In genomic region chr9:92838411-92838810, GRCh38 we compare ENCODE assay signal across 4 cellular contexts. TPM values are rescaled to one million over a fixed set of nuclear protein-coding genes. Genes with fewer than 3 reads are reported as not detected.
DNase-seq lines count a peak whose midpoint lies in the region; ATAC-seq, FAIRE-seq and TF ChIP-seq lines count a peak whose summit lies in the region.
"Not testable (repeated sequence)": the region's sequence is repeated elsewhere in the genome, so short reads cannot be mapped to it uniquely, and the experiment has no call there.

No MANE protein-coding gene starts in this region.

- not testable (repeated sequence) for H4K20me1 ChIP-seq in K562 (replicated peaks; ENCODE audit: control insufficient read depth, insufficient read depth, low read length)

- H3K9ac ChIP-seq in K562 (ENCODE audit: insufficient read depth in 1 of 2, low read depth in 2 of 2, low read length in 2 of 2) = not testable (repeated sequence)

- not testable (repeated sequence) for H3K79me2 ChIP-seq in K562 (ENCODE audit: control insufficient read depth, insufficient read depth, low read length)

- not testable (repeated sequence) for FAIRE-seq in K562 (lab: Jason Lieb, UNC)

- DNase-seq in K562 (ENCODE audit: extremely low read depth in 1 of 4, low spot score in 3 of 4); endothelial cell (ENCODE audit: low spot score): not testable (repeated sequence)

- H3K27me3 ChIP-seq in K562 (ENCODE audit: control insufficient read depth in 2 of 2, insufficient read depth in 2 of 2, low read length in 2 of 2) = not testable (repeated sequence)

- intact Hi-C loops in K562 (cut with micrococcal nuclease) = not testable (repeated sequence)

- H3K4me2 ChIP-seq in K562 (ENCODE audit: insufficient read depth, low read length) = not testable (repeated sequence)

- not testable (repeated sequence) for H2AFZ ChIP-seq in K562 (ENCODE audit: low read depth, low read length)

- peaks cover 29% of the 10 kb centered on the region for H3K9me3 Mint-ChIP-seq in endothelial cell (ENCODE audit: unreplicated experiment)

- TF ChIP-seq RAD21 in K562 (CRISPR knock-in tag; conservative IDR thresholded peaks at IDR 0.05 in 1 of 2, IDR thresholded peaks at IDR 0.05 in 1 of 2) = not testable (repeated sequence)

- H3K36me3 ChIP-seq in HEK293 (ENCODE audit: control insufficient read depth in 2 of 2, insufficient read depth in 1 of 2, low read length in 2 of 2) = peaks cover 0 to 23% of the 10 kb centered on the region in 2 experiments; a peak in 2 of 3 replicates
- H3K36me3 ChIP-seq in K562 (ENCODE audit: control insufficient read depth, insufficient read depth, low read length) = not testable (repeated sequence)

- H3K4me3 Mint-ChIP-seq in endothelial cell (ENCODE audit: unreplicated experiment) = peak overlapping the region; percentile 79

- TF ChIP-seq EP300 in K562 (IDR thresholded peaks at IDR 0.05; ENCODE audit: low read length) = not testable (repeated sequence)

- H3K4me1 Mint-ChIP-seq in endothelial cell (ENCODE audit: unreplicated experiment) = not testable (repeated sequence)

- TF ChIP-seq POLR2A in K562 (conservative IDR thresholded peaks at IDR 0.05) = not testable (repeated sequence)

- not testable (repeated sequence) for H3K27me3 Mint-ChIP-seq in endothelial cell (ENCODE audit: unreplicated experiment)

- H3K9me1 ChIP-seq in K562 (ENCODE audit: control insufficient read depth, insufficient read depth, low read length) = not testable (repeated sequence)

- H3K27ac ChIP-seq in HEK293 (ENCODE audit: extremely low read depth, low read depth, low read length); K562 (ENCODE audit: extremely low read depth, low read depth, low read length): not testable (repeated sequence)

- not testable (repeated sequence) for TF ChIP-seq CTCF in HEK293 (tag by site-specific recombination; IDR thresholded peaks at IDR 0.05); K562 (IDR thresholded peaks at IDR 0.05 in 2 of 3, conservative IDR thresholded peaks at IDR 0.05 in 1 of 3; ENCODE audit: insufficient read depth in 2 of 3, low read depth in 1 of 3, low read length in 3 of 3); endothelial cell (IDR thresholded peaks at IDR 0.05; ENCODE audit: unreplicated experiment)

- not testable (repeated sequence) for H3K4me3 ChIP-seq in HEK293 (ENCODE audit: low read depth, low read length); K562

- peaks cover 28% of the 10 kb centered on the region for H3K36me3 Mint-ChIP-seq in endothelial cell (ENCODE audit: low read depth, unreplicated experiment)

- CTCF ChIA-PET in HEK293 (lab: Yijun Ruan, JAX); K562 (lab: Yijun Ruan, JAX; ENCODE audit: low intra/inter-chr PET ratio): not testable (repeated sequence)

- POLR2A ChIA-PET in HEK293 (lab: Yijun Ruan, JAX) = not testable (repeated sequence)
- POLR2A ChIA-PET in K562 (lab: Yijun Ruan, JAX) = interaction anchor here (0.8 to 0.9 kb wide), 2 partner anchors 10 to 12 kb away, joined by 3 read pairs; no protein-coding TSS in a partner anchor

- not testable (repeated sequence) for BruUV-seq in K562 (replicated peaks; lab: Mats Ljungman, UMichigan)

- H3K9me3 ChIP-seq in HEK293 (ENCODE audit: control insufficient read depth, insufficient read depth, low read depth, low read length); K562 (replicated peaks; ENCODE audit: control insufficient read depth, insufficient read depth, low read depth, low read length): not testable (repeated sequence)

- in situ Hi-C loops in K562 (cut with MboI) = not testable (repeated sequence)

- WGBS in K562 (ENCODE audit: insufficient coverage, low coverage, missing lambda C conversion rate) = 5% methylated on average over 1 of the region's 1 CpG

- H3K27ac Mint-ChIP-seq in endothelial cell (ENCODE audit: unreplicated experiment) = not testable (repeated sequence)

- not testable (repeated sequence) for H3K4me1 ChIP-seq in HEK293 (ENCODE audit: control insufficient read depth, insufficient read depth, low read length); K562 (replicated peaks in 1 of 2; ENCODE audit: control insufficient read depth in 2 of 2, insufficient read depth in 2 of 2, low read length in 2 of 2)

- ATAC-seq in SK-N-SH treated with all-trans-retinoic acid at 6 μM for 48 hours, K562: not testable (repeated sequence)

TF ChIP-seq in HEK293, 187 proteins besides CTCF, POLR2A, EP300 and RAD21:
- peak; percentile 76 for TF ChIP-seq ZNF146 (tag by site-specific recombination; IDR thresholded peaks at IDR 0.05)

TF ChIP-seq in SK-N-SH treated with all-trans-retinoic acid at 6 μM for 48 hours, 23 proteins besides CTCF, POLR2A, EP300 and RAD21:
- TF ChIP-seq ZNF8 (CRISPR knock-in tag; IDR thresholded peaks at IDR 0.05) = peak; percentile 64

TF ChIP-seq in K562, 482 proteins besides CTCF, POLR2A, EP300 and RAD21:
- TF ChIP-seq ZNF146 (CRISPR knock-in tag; IDR thresholded peaks at IDR 0.05; ENCODE audit: unreplicated experiment) = peak; percentile 36
- TF ChIP-seq RBM25 (IDR thresholded peaks at IDR 0.05; ENCODE audit: low read depth, low read length, severe bottlenecking) = peak; percentile 24

RNA-seq across cellular contexts. Expression of gene ZNF484, which starts 39.4 kb away (rescaled TPM):
- total RNA-seq in K562 (2011; cell fraction: chromatin; rRNA removed; ENCODE audit: low replicate concordance) = 4.3 and 17.2 TPM in 2 replicates
- total RNA-seq in K562 (2011; cell fraction: nucleolus; rRNA removed) = 2.0 and 4.3 TPM in 2 replicates
- 4.4 and 5.6 TPM in 2 replicates for total RNA-seq in K562 (2011; cell fraction: nucleoplasm; rRNA removed)
- total RNA-seq in K562 (2014; rRNA removed) (2.0 and 2.1 TPM in 2 replicates), K562 (2014; rRNA removed; fragmentation: Illumina TruSeq; extraction: Trizol) (5.1 and 6.1 TPM in 2 replicates), K562 (2015; rRNA removed; fragmentation: Illumina TruSeq; extraction: Trizol) (5.4 and 5.8 TPM in 2 replicates), K562 (2021) (2.7 TPM in 2 replicates), endothelial cell (ENCODE audit: unreplicated experiment) (12.4 TPM)
- polyA plus RNA-seq in K562 (2011; rRNA removed) (1.8 and 3.1 TPM in 2 replicates), K562 (2014; fragmentation: Illumina TruSeq; extraction: Trizol) (2.2 and 2.5 TPM in 2 replicates), K562 (2014; fragmentation: Nextera tagmentation; extraction: Ambion mirVana) (1 to 10 TPM; 1.1 to 2.2 TPM), K562 (2014; rRNA removed) (1.4 and 1.5 TPM in 2 replicates)
- polyA plus RNA-seq in K562 (2011; cell fraction: cytosol; rRNA removed) = 0.28 and 0.72 TPM in 2 replicates
- polyA plus RNA-seq in K562 (2011; cell fraction: nucleus; rRNA removed) = 1.3 TPM in 2 replicates
- polyA plus RNA-seq in K562 (2012) = 1.1 and 1.4 TPM in 2 replicates
- polyA minus RNA-seq in K562 (2011; rRNA and poly(A)+ RNA removed) = 8.8 and 9.4 TPM in 2 replicates
- 1.9 and 2.4 TPM in 2 replicates for polyA minus RNA-seq in K562 (2011; cell fraction: cytosol; rRNA and poly(A)+ RNA removed)
- 3.9 and 6.3 TPM in 2 replicates for polyA minus RNA-seq in K562 (2011; cell fraction: nucleus; rRNA and poly(A)+ RNA removed)
